ENCODE assay signal across 11 cellular contexts in genomic region chr10:6778992-6779701, GRCh38.
A peak's percentile ranks its signal among the peaks of the same experiment; 100 is the strongest.
DNase-seq lines count a peak whose midpoint lies in the region; ATAC-seq and TF ChIP-seq lines count a peak whose summit lies in the region.
"Had no signal": no experiment of that assay in that cellular context is flagged by ENCODE, and none has a peak within 500 bp of the region (broad histone marks: within the 10 kb centered on the region; RNA-seq: fewer than 3 reads in every experiment).

No MANE protein-coding gene starts in this region.

- H3K4me3 ChIP-seq in foreskin fibroblast (ENCODE audit: low read depth in 1 of 2, low read length in 2 of 2) (no peak overlapping the region), skeletal muscle cell (ENCODE audit: low read depth, low read length) (no peak overlapping the region)

- H3K27me3 Mint-ChIP-seq in immature natural killer cell (ENCODE audit: low read depth in 3 of 3) = peaks cover 7 to 26% (median 8%) of the 10 kb centered on the region in 3 donors

- no peak overlapping the region for H3K4me3 Mint-ChIP-seq in immature natural killer cell
- H3K4me3 Mint-ChIP-seq: naive thymus-derived CD8-positive, alpha-beta T cell had no signal

- H3K9me3 Mint-ChIP-seq in immature natural killer cell = no peaks in the 10 kb centered on the region

- no peak overlapping the region for H3K27ac Mint-ChIP-seq in immature natural killer cell
- H3K27ac Mint-ChIP-seq: naive thymus-derived CD8-positive, alpha-beta T cell had no signal

- DNase-seq in GOT3 (lab: John Stamatoyannopoulos, UW) (peak; percentile 34), T1000 (lab: John Stamatoyannopoulos, UW) (peak; percentile 77), foreskin fibroblast (peak; percentile 98), skeletal muscle cell (ENCODE audit: low read depth) (peak; percentile 94), NCI-H2227 (lab: John Stamatoyannopoulos, UW; ENCODE audit: unreplicated experiment) (no peak), immature natural killer cell (no peak), NCI-H446 (lab: John Stamatoyannopoulos, UW) (no peak)
- DNase-seq: H7; naive thymus-derived CD8-positive, alpha-beta T cell; OCI-M1 had no signal

- no peak for TF ChIP-seq CTCF in foreskin fibroblast (IDR thresholded peaks at IDR 0.05; ENCODE audit: low read depth, low read length)

- no peak for ATAC-seq in HG02571 (IDR thresholded peaks at IDR 0.05; ENCODE audit: unreplicated experiment)
- ATAC-seq: naive thymus-derived CD8-positive, alpha-beta T cell had no signal

- H3K36me3 Mint-ChIP-seq in immature natural killer cell = no peaks in the 10 kb centered on the region
- H3K36me3 Mint-ChIP-seq: naive thymus-derived CD8-positive, alpha-beta T cell had no signal

- H3K4me1 Mint-ChIP-seq in immature natural killer cell = no peaks in the 10 kb centered on the region

Comparison
In these comparisons a context has a peak if more than half of its experiments do, and no peak if none do; other contexts are left out.
1. DNase-seq: peak in GOT3 (single experiment), T1000 (single experiment), foreskin fibroblast (2 of 2) and skeletal muscle cell (single experiment); none in NCI-H2227 (single experiment), immature natural killer cell (0 of 3) and NCI-H446 (0 of 2).